Comparison of ENCODE assay signal across 26 cellular contexts in the genomic region with DNA sequence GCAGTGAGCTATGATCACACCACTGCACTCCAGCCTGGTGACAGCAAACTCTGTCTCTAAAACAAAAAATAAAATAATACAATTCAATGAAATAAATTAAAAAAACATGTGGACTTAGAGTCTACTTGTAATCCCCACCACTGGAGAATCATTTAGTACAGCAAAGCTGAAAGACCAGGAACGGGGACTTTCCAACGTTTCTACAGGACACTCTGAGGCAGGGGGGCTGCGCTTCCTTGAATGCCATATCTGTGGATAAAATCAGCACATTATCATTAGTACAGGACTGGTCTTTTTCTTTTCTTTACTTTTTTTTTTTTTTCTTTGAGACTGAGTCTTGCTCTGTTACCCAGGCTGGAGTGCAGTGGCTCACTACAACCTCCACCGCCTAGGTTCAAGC.
"Had no signal": no experiment of that assay in that cellular context is flagged by ENCODE, and none has a peak within 500 bp of the region (broad histone marks: within the 10 kb centered on the region; RNA-seq: fewer than 3 reads in every experiment).

No MANE protein-coding gene starts in this region.

- H3K4me1 ChIP-seq: stomach, suprapubic skin, testis, thyroid gland, tibial artery, tibial nerve, transverse colon, upper lobe of left lung, upper lobe of right lung, uterus, vagina had no signal

- H3K4me3 ChIP-seq: stomach, suprapubic skin, testis, thoracic aorta, thyroid gland, tibial artery, tibial nerve, transverse colon, upper lobe of left lung, upper lobe of right lung, uterus, vagina had no signal

- H3K9me3 ChIP-seq: stomach, suprapubic skin, testis, thoracic aorta, thyroid gland, tibial artery, tibial nerve, transverse colon, upper lobe of left lung, upper lobe of right lung, uterus, vagina had no signal

- DNase-seq: stimulated activated CD4-positive, alpha-beta T cell treated with anti-CD3 and anti-CD28 coated beads, Interleukin-2, amount 100 ng/mL, for 48 hours; stimulated activated CD4-positive, alpha-beta T cell treated with anti-CD3 and anti-CD28 coated beads, Interleukin-4, amount 100 ng/mL, for 1 hour; stimulated activated CD4-positive, alpha-beta T cell treated with anti-CD3 and anti-CD28 coated beads, Interleukin-4, amount 100 ng/mL, for 24 hours; stimulated activated CD4-positive, alpha-beta T cell treated with anti-CD3 and anti-CD28 coated beads, Interleukin-4, amount 100 ng/mL, for 4 hours; stimulated activated CD8-positive, alpha-beta memory T cell treated with anti-CD3 and anti-CD28 coated beads, Interleukin-4, amount 100 ng/mL, for 48 hours; stimulated activated naive B cell treated with anti-CD40 and anti-IgM and Interleukin-4, amounts not matched to agents 10 μg/mL and 1 μg/mL and 100 μg/mL, for 72 hours; stimulated activated naive CD4-positive, alpha-beta T cell; stimulated activated naive CD4-positive, alpha-beta T cell treated with Interleukin-2 at 50 U/mL for 16 hours; stimulated activated naive CD8-positive, alpha-beta T cell treated with anti-CD3 and anti-CD28 coated beads, Interleukin-15, amount 100 ng/mL, for 72 hours; stimulated activated naive CD8-positive, alpha-beta T cell treated with anti-CD3 and anti-CD28 coated beads, Interleukin-15, Interleukin-2, amounts not matched to agents 100 U/mL and 50 U/mL, for 24 hours; stomach; substantia nigra; testis; thyroid gland; tibial artery; transverse colon; trophoblast cell; upper lobe of left lung; upper lobe of right lung; uterus had no signal

- ATAC-seq: stimulated activated effector memory CD8-positive, alpha-beta T cell treated with anti-CD3 and anti-CD28 coated beads, Interleukin-12 subunit alpha, Interleukin-12 subunit beta, amount 100 ng/mL, for 72 hours; stimulated activated memory B cell treated with anti-CD40 and anti-IgM and Interleukin-4, amounts not matched to agents 10 μg/mL and 1 μg/mL and 100 μg/mL, for 72 hours; stimulated activated naive B cell treated with anti-CD40 and anti-IgM and Interleukin-4, amounts not matched to agents 10 μg/mL and 1 μg/mL and 100 μg/mL, for 72 hours; stimulated activated naive CD8-positive, alpha-beta T cell treated with anti-CD3 and anti-CD28 coated beads, Interleukin-15, amount 100 ng/mL, for 72 hours; stimulated activated naive CD8-positive, alpha-beta T cell treated with anti-CD3 and anti-CD28 coated beads, Interleukin-15, Interleukin-2, amounts not matched to agents 100 U/mL and 50 U/mL, for 24 hours; upper lobe of right lung had no signal

- H3K27ac ChIP-seq: stomach, suprapubic skin, testis, thoracic aorta, thyroid gland, tibial artery, tibial nerve, transverse colon, upper lobe of left lung, upper lobe of right lung, uterus, vagina had no signal

- H3K27me3 ChIP-seq: stomach, suprapubic skin, testis, thyroid gland, tibial artery, tibial nerve, transverse colon, upper lobe of left lung, upper lobe of right lung, uterus, vagina had no signal

- H3K36me3 ChIP-seq: stomach, suprapubic skin, thoracic aorta, thyroid gland, tibial artery, tibial nerve, transverse colon, upper lobe of left lung, upper lobe of right lung, uterus, vagina had no signal
